Comparison of ENCODE assay signal across 12 cellular contexts in the genomic region with DNA sequence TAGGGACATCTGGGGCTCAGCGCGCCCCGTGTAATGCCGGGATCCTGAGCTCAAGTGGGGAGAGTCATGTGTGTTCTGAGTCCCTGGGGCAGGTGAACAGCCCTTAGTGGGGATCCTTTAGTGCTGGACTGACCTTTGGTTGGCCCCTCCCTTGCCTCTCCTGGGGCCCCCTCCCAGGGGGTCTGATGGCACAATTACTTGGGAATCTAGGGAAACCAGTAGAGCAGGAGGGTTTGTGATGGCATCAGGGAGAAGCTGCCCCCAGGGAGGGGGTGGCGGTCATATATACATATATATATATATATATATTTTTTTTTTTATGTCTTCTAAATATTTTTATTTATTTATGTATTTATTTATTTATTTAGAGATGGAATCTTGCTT. TPM values are rescaled to one million over a fixed set of nuclear protein-coding genes. Genes with fewer than 3 reads are reported as not detected.
DNase-seq lines count a peak whose midpoint lies in the region; ATAC-seq and TF ChIP-seq lines count a peak whose summit lies in the region.
"Had no signal": no experiment of that assay in that cellular context is flagged by ENCODE, and none has a peak within 500 bp of the region (broad histone marks: within the 10 kb centered on the region; RNA-seq: fewer than 3 reads in every experiment).

A gene with protein sequence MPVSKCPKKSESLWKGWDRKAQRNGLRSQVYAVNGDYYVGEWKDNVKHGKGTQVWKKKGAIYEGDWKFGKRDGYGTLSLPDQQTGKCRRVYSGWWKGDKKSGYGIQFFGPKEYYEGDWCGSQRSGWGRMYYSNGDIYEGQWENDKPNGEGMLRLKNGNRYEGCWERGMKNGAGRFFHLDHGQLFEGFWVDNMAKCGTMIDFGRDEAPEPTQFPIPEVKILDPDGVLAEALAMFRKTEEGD (minus strand): TSS at position 130 of the 384 bp plus-strand sequence. CDS start 171 bp downstream, outside the sequence.

- ATAC-seq in natural killer cell (no peak), T-helper 17 cell (no peak), GM18909 (IDR thresholded peaks at IDR 0.05; ENCODE audit: poor library complexity, unreplicated experiment) (no peak), HG02970 (IDR thresholded peaks at IDR 0.05; ENCODE audit: low FRiP score, unreplicated experiment) (no peak)
- no peak for ATAC-seq in natural killer cell treated with Interleukin-12 subunit alpha and Interleukin-12 subunit beta and Interleukin-15 and Interleukin-18, amount 100 ng/mL, for 72 hours

- H3K27ac Mint-ChIP-seq in natural killer cell (peak within 1 kb of the TSS; percentile 100), T-helper 17 cell (peak within 1 kb of the TSS; percentile 100)
- H3K27ac Mint-ChIP-seq in natural killer cell treated with Interleukin-12 subunit alpha and Interleukin-12 subunit beta and Interleukin-15 and Interleukin-18, amount 100 ng/mL, for 72 hours = peak within 1 kb of the TSS in 1 of 2 donors; percentile 26

- 56 to 64% methylated on average over 1 of the region's 5 CpGs for WGBS in esophagus squamous epithelium, 2 donors

- H3K9ac ChIP-seq in colonic mucosa (ENCODE audit: low read depth in 2 of 2, low read length in 2 of 2) = no peak within 1 kb of the TSS

- H3K27me3 ChIP-seq in esophagus squamous epithelium (no peaks in the 10 kb centered on the region), colonic mucosa (no peaks in the 10 kb centered on the region)
- H3K27me3 ChIP-seq: cardiac muscle cell, stomach had no signal

- no peak for TF ChIP-seq POLR2A in esophagus squamous epithelium (IDR thresholded peaks at IDR 0.05)

- peaks cover 7 to 47% (median 10%) of the 10 kb centered on the region in 3 donors for H3K4me1 ChIP-seq in esophagus squamous epithelium
- H3K4me1 ChIP-seq in colonic mucosa = no peaks in the 10 kb centered on the region

- no peaks in the 10 kb centered on the region for H3K27me3 Mint-ChIP-seq in natural killer cell (ENCODE audit: low read depth in 2 of 2)
- no peaks in the 10 kb centered on the region for H3K27me3 Mint-ChIP-seq in natural killer cell treated with Interleukin-12 subunit alpha and Interleukin-12 subunit beta and Interleukin-15 and Interleukin-18, amount 100 ng/mL, for 72 hours
- no peaks in the 10 kb centered on the region for H3K27me3 Mint-ChIP-seq in T-helper 17 cell

- H3K4me3 Mint-ChIP-seq in natural killer cell = no peak within 1 kb of the TSS
- H3K4me3 Mint-ChIP-seq in natural killer cell treated with Interleukin-12 subunit alpha and Interleukin-12 subunit beta and Interleukin-15 and Interleukin-18, amount 100 ng/mL, for 72 hours = no peak within 1 kb of the TSS
- H3K4me3 Mint-ChIP-seq in T-helper 17 cell = peak within 1 kb of the TSS; percentile 67

- H3K4me3 ChIP-seq in esophagus squamous epithelium (no peak within 1 kb of the TSS), colonic mucosa (no peak within 1 kb of the TSS)
- H3K4me3 ChIP-seq: cardiac muscle cell, stomach had no signal

- no peaks in the 10 kb centered on the region for H3K9me3 ChIP-seq in T-helper 17 cell (ENCODE audit: control insufficient read depth, low read length, poor library complexity, severe bottlenecking)
- H3K9me3 ChIP-seq in esophagus squamous epithelium = no peaks in the 10 kb centered on the region
- H3K9me3 ChIP-seq in colonic mucosa = no peaks in the 10 kb centered on the region
- H3K9me3 ChIP-seq: stomach had no signal

- DNase-seq in natural killer cell (no peak), T-helper 17 cell (no peak), esophagus squamous epithelium (lab: John Stamatoyannopoulos, UW) (no peak), colonic mucosa (no peak), cerebellar cortex (ENCODE audit: low spot score) (no peak)
- DNase-seq in natural killer cell treated with Interleukin-12 subunit alpha and Interleukin-12 subunit beta and Interleukin-15 and Interleukin-18, amount 100 ng/mL, for 72 hours (ENCODE audit: low spot score) = no peak
- DNase-seq: foreskin melanocyte, stomach had no signal

- H3K36me3 ChIP-seq in esophagus squamous epithelium (no peaks in the 10 kb centered on the region), colonic mucosa (no peaks in the 10 kb centered on the region)
- H3K36me3 ChIP-seq: cardiac muscle cell, stomach had no signal

- H3K36me3 Mint-ChIP-seq in natural killer cell (no peaks in the 10 kb centered on the region), T-helper 17 cell (ENCODE audit: low read depth) (peaks cover 2% of the 10 kb centered on the region)
- peaks cover 4% of the 10 kb centered on the region for H3K36me3 Mint-ChIP-seq in natural killer cell treated with Interleukin-12 subunit alpha and Interleukin-12 subunit beta and Interleukin-15 and Interleukin-18, amount 100 ng/mL, for 72 hours

- no peaks in the 10 kb centered on the region for H3K9me3 Mint-ChIP-seq in natural killer cell
- H3K9me3 Mint-ChIP-seq in natural killer cell treated with Interleukin-12 subunit alpha and Interleukin-12 subunit beta and Interleukin-15 and Interleukin-18, amount 100 ng/mL, for 72 hours = no peaks in the 10 kb centered on the region

- H3K27ac ChIP-seq in esophagus squamous epithelium (peak within 1 kb of the TSS in 3 of 4 donors; percentile 2 to 38 (median 33)), colonic mucosa (no peak within 1 kb of the TSS)
- H3K27ac ChIP-seq: cardiac muscle cell, stomach had no signal

- peaks cover 21 to 51% of the 10 kb centered on the region in 2 donors for H3K4me1 Mint-ChIP-seq in natural killer cell
- peaks cover 27 to 31% of the 10 kb centered on the region in 2 donors for H3K4me1 Mint-ChIP-seq in natural killer cell treated with Interleukin-12 subunit alpha and Interleukin-12 subunit beta and Interleukin-15 and Interleukin-18, amount 100 ng/mL, for 72 hours (ENCODE audit: low read depth in 2 of 2)
- H3K4me1 Mint-ChIP-seq in T-helper 17 cell = peaks cover 32% of the 10 kb centered on the region

- TF ChIP-seq CTCF in natural killer cell (IDR thresholded peaks at IDR 0.05) (no peak), esophagus squamous epithelium (IDR thresholded peaks at IDR 0.05) (no peak), colonic mucosa (IDR thresholded peaks at IDR 0.05) (no peak)

- intact Hi-C loops in natural killer cell (cut with micrococcal nuclease) = no loop called here
- intact Hi-C loops in esophagus squamous epithelium (cut with DNase I) = no loop called here
- intact Hi-C loops in colonic mucosa (cut with DNase I) = loop anchor here (5.0 kb wide), 2 partner anchors 42 to 167 kb away; partner anchors contain the start of gene ORAI1

RNA-seq across cellular contexts. Expression of the gene that starts here (rescaled TPM):
- total RNA-seq in natural killer cell (1 to 10 TPM; 3.0 to 7.6 (median 4.4) TPM), T-helper 17 cell (1 to 10 TPM; 8.5 to 9.5 TPM), esophagus squamous epithelium (under 1 TPM in 2 of 4 donors, not detected in 2; 0.09 to 0.13 TPM), colonic mucosa (not detected)
- total RNA-seq in natural killer cell treated with Interleukin-12 subunit alpha and Interleukin-12 subunit beta and Interleukin-15 and Interleukin-18, amount 100 ng/mL, for 72 hours = under 1 TPM; 0.17 to 0.43 TPM
- total RNA-seq: myocyte had no signal
